ENCODE assay signal across 18 cellular contexts in genomic region chr6:160393966-160394653, GRCh38. TPM values are rescaled to one million over a fixed set of nuclear protein-coding genes. Genes with fewer than 3 reads are reported as not detected.
A peak's percentile ranks its signal among the peaks of the same experiment; 100 is the strongest.
DNase-seq lines count a peak whose midpoint lies in the region; ATAC-seq, FAIRE-seq and TF ChIP-seq lines count a peak whose summit lies in the region.
"Had no signal": no experiment of that assay in that cellular context is flagged by ENCODE, and none has a peak within 500 bp of the region (broad histone marks: within the 10 kb centered on the region; RNA-seq: fewer than 3 reads in every experiment).

No MANE protein-coding gene starts in this region.

- peak in 1 of 2 experiments; percentile 6; a peak in 1 of 5 replicates for TF ChIP-seq RAD21 in A549 (conservative IDR thresholded peaks at IDR 0.05 in 1 of 2, IDR thresholded peaks at IDR 0.05 in 1 of 2)

- H3K36me3 ChIP-seq in hepatocyte (replicated peaks; ENCODE audit: insufficient read depth, low read depth) (no peaks in the 10 kb centered on the region), neuronal stem cell (replicated peaks in 1 of 2; ENCODE audit: control insufficient read depth in 2 of 2, insufficient read depth in 2 of 2, low read length in 2 of 2) (no peaks in the 10 kb centered on the region)

- H2BK15ac ChIP-seq in neuronal stem cell (ENCODE audit: low read length): no peak overlapping the region

- no peak overlapping the region for H3K9ac ChIP-seq in neuronal stem cell (ENCODE audit: low read depth, low read length, poor library complexity)

- H3K4me2 ChIP-seq in A549 (peak overlapping the region; percentile 77), hepatocyte (peak overlapping the region; percentile 49), neuronal stem cell (ENCODE audit: insufficient read depth, low read length, poor library complexity, severe bottlenecking) (no peak overlapping the region)

- no peak overlapping the region for H3K4me3 Mint-ChIP-seq in natural killer cell treated with Interleukin-12 subunit alpha and Interleukin-12 subunit beta and Interleukin-15 and Interleukin-18, amount 100 ng/mL, for 72 hours

- H3K4me1 Mint-ChIP-seq in natural killer cell treated with Interleukin-12 subunit alpha and Interleukin-12 subunit beta and Interleukin-15 and Interleukin-18, amount 100 ng/mL, for 72 hours (ENCODE audit: low read depth in 2 of 2): peaks cover 6 to 9% of the 10 kb centered on the region in 2 donors

- no peak overlapping the region for H2AK5ac ChIP-seq in neuronal stem cell (ENCODE audit: low read depth, low read length)

- H4K91ac ChIP-seq in neuronal stem cell (ENCODE audit: low read depth, low read length, poor library complexity): no peak overlapping the region

- H3K18ac ChIP-seq in neuronal stem cell (ENCODE audit: low read length): no peak overlapping the region

- H3K9me3 Mint-ChIP-seq in natural killer cell treated with Interleukin-12 subunit alpha and Interleukin-12 subunit beta and Interleukin-15 and Interleukin-18, amount 100 ng/mL, for 72 hours: peaks cover 3% of the 10 kb centered on the region

- CTCF ChIA-PET in A549 (lab: Yijun Ruan, JAX): interaction anchor here (0.6 to 2.0 kb wide), 9 partner anchors 9 to 306 kb away, joined by 3 to 7 read pairs (median 3); no protein-coding TSS in a partner anchor

- TF ChIP-seq POLR2A in A549 (IDR thresholded peaks at IDR 0.05; ENCODE audit: low read length): no peak

- peak overlapping the region; percentile 52 for H2AFZ ChIP-seq in hepatocyte
- peak overlapping the region; percentile 42 for H2AFZ ChIP-seq in neuronal stem cell (ENCODE audit: low read length)

- FAIRE-seq in A549 (lab: Jason Lieb, UNC): peak; percentile 59
- FAIRE-seq in GM19239 (lab: Jason Lieb, UNC): no peak
- FAIRE-seq: TTC549 had no signal

- peaks cover 21 to 24% of the 10 kb centered on the region in 2 donors for H3K27me3 Mint-ChIP-seq in natural killer cell treated with Interleukin-12 subunit alpha and Interleukin-12 subunit beta and Interleukin-15 and Interleukin-18, amount 100 ng/mL, for 72 hours

- H2BK12ac ChIP-seq in neuronal stem cell (ENCODE audit: low read length): no peak overlapping the region

- H4K20me1 ChIP-seq in hepatocyte (ENCODE audit: insufficient read depth, poor library complexity, severe bottlenecking): no peaks in the 10 kb centered on the region

- H3K79me1 ChIP-seq in neuronal stem cell (ENCODE audit: low read depth, low read length): no peaks in the 10 kb centered on the region

- H3K9me2 ChIP-seq in hepatocyte (replicated peaks; ENCODE audit: insufficient read depth): no peaks in the 10 kb centered on the region

- H3K4ac ChIP-seq in neuronal stem cell (ENCODE audit: low read length): no peak overlapping the region

- TF ChIP-seq EP300 in A549 (IDR thresholded peaks at IDR 0.05): peak; percentile 74 to 78; a peak in 3 of 5 replicates

- no peak overlapping the region for H2BK120ac ChIP-seq in neuronal stem cell (ENCODE audit: low read depth, low read length)

- no peak overlapping the region for H3K23ac ChIP-seq in neuronal stem cell (ENCODE audit: low read depth, low read length, poor library complexity)

- H3K9me3 ChIP-seq in A549 (no peaks in the 10 kb centered on the region), hepatocyte (ENCODE audit: low read depth) (no peaks in the 10 kb centered on the region), neuronal stem cell (replicated peaks in 1 of 2; ENCODE audit: control insufficient read depth in 2 of 2, insufficient read depth in 1 of 2, low read depth in 1 of 2, low read length in 2 of 2) (no peaks in the 10 kb centered on the region)

- H3K27me3 ChIP-seq in hepatocyte (no peaks in the 10 kb centered on the region), neuronal stem cell (ENCODE audit: control insufficient read depth in 3 of 3, insufficient read depth in 3 of 3, low read depth in 1 of 3, low read length in 3 of 3) (no peaks in the 10 kb centered on the region)

- peak; percentile 69 to 91 for DNase-seq in A549 (ENCODE audit: low read depth in 1 of 2, low spot score in 1 of 2)
- peak; percentile 86 for DNase-seq in hepatocyte (ENCODE audit: low spot score)
- DNase-seq in neuronal stem cell (ENCODE audit: low spot score): no peak
- no peak for DNase-seq in substantia nigra (lab: John Stamatoyannopoulos, UW)
- no peak for DNase-seq in natural killer cell treated with Interleukin-12 subunit alpha and Interleukin-12 subunit beta and Interleukin-15 and Interleukin-18, amount 100 ng/mL, for 72 hours (ENCODE audit: low spot score)
- DNase-seq in GM19239 (ENCODE audit: insufficient read length, low spot score): no peak
- DNase-seq: amygdala; COR-L47; GDM1; NCI-H1694 treated with DMSO at 0.1 percent for 48 hours; NCI-H510A; stimulated activated CD4-positive, alpha-beta T cell treated with anti-CD3 and anti-CD28 coated beads, Interleukin-12 subunit alpha, Interleukin-12 subunit beta, amount 100 ng/mL, for 4 hours had no signal

- H2BK5ac ChIP-seq in neuronal stem cell (ENCODE audit: low read length): no peak overlapping the region

- POLR2A ChIA-PET in A549 (lab: Yijun Ruan, JAX): interaction anchor here (1.7 kb wide), 1 partner anchor 45 kb away, joined by 19 read pairs; the partner anchor contains the start of gene SLC22A3

- H3K27ac Mint-ChIP-seq in natural killer cell treated with Interleukin-12 subunit alpha and Interleukin-12 subunit beta and Interleukin-15 and Interleukin-18, amount 100 ng/mL, for 72 hours: no peak overlapping the region

- H3K27ac ChIP-seq in A549 (peak overlapping the region; percentile 99 to 100), VCaP (peak overlapping the region; percentile 98), hepatocyte (peak overlapping the region; percentile 90), neuronal stem cell (replicated peaks; ENCODE audit: low read length) (no peak overlapping the region), substantia nigra (ENCODE audit: low read depth, low read length, poor library complexity, severe bottlenecking) (no peak overlapping the region)
- H3K27ac ChIP-seq: HL-60 had no signal

- peaks cover 6% of the 10 kb centered on the region for H3K79me2 ChIP-seq in hepatocyte

- WGBS in A549 (ENCODE audit: missing lambda C conversion rate): 2% methylated on average over 7 of the region's 7 CpGs
- WGBS in hepatocyte (ENCODE audit: low lambda C conversion rate, missing lambda C conversion rate): 27% methylated on average over 7 of the region's 7 CpGs
- WGBS in neuronal stem cell (ENCODE audit: extremely low coverage in 2 of 2, insufficient read length in 2 of 2, insufficient replicate concordance in 1 of 2), 2 donors: no CpG with 5 or more reads among the region's 7 CpGs

- peak; percentile 79 to 81 for ATAC-seq in A549
- no peak for ATAC-seq in natural killer cell treated with Interleukin-12 subunit alpha and Interleukin-12 subunit beta and Interleukin-15 and Interleukin-18, amount 100 ng/mL, for 72 hours
- no peak for ATAC-seq in GM21529 (IDR thresholded peaks at IDR 0.05; ENCODE audit: unreplicated experiment)

- peaks cover 6% of the 10 kb centered on the region for H3K36me3 Mint-ChIP-seq in natural killer cell treated with Interleukin-12 subunit alpha and Interleukin-12 subunit beta and Interleukin-15 and Interleukin-18, amount 100 ng/mL, for 72 hours

- H3K4me3 ChIP-seq in A549 (no peak overlapping the region), hepatocyte (no peak overlapping the region), neuronal stem cell (ENCODE audit: low read length in 2 of 2) (no peak overlapping the region)

- H3K4me1 ChIP-seq in A549 (peaks cover 88% of the 10 kb centered on the region), hepatocyte (ENCODE audit: insufficient read depth) (peaks cover 22% of the 10 kb centered on the region), neuronal stem cell (ENCODE audit: control insufficient read depth in 2 of 2, insufficient read depth in 1 of 2, low read depth in 1 of 2, low read length in 2 of 2) (peaks cover 0 to 1% of the 10 kb centered on the region in 2 donors)

- no peak overlapping the region for H4K8ac ChIP-seq in neuronal stem cell (ENCODE audit: low read depth, low read length)

- TF ChIP-seq CTCF in A549 (IDR thresholded peaks at IDR 0.05): no peak
- TF ChIP-seq CTCF in VCaP (conservative IDR thresholded peaks at IDR 0.05): no peak
- TF ChIP-seq CTCF in hepatocyte (IDR thresholded peaks at IDR 0.05; ENCODE audit: poor library complexity): no peak

- no peak overlapping the region for H3K14ac ChIP-seq in neuronal stem cell (ENCODE audit: low read length)

TF ChIP-seq in A549, 52 proteins besides CTCF, POLR2A, EP300 and RAD21 (continues in another document):
- TF ChIP-seq, protein P1, sequence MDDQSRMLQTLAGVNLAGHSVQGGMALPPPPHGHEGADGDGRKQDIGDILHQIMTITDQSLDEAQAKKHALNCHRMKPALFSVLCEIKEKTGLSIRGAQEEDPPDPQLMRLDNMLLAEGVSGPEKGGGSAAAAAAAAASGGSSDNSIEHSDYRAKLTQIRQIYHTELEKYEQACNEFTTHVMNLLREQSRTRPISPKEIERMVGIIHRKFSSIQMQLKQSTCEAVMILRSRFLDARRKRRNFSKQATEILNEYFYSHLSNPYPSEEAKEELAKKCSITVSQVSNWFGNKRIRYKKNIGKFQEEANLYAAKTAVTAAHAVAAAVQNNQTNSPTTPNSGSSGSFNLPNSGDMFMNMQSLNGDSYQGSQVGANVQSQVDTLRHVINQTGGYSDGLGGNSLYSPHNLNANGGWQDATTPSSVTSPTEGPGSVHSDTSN (IDR thresholded peaks at IDR 0.05): no peak
- TF ChIP-seq CEBPB (IDR thresholded peaks at IDR 0.05): peak; percentile 52 to 74
- peak; percentile 34 to 63 for TF ChIP-seq JUN (IDR thresholded peaks at IDR 0.05)
- TF ChIP-seq HEYL (CRISPR knock-in tag; IDR thresholded peaks at IDR 0.05): no peak
- 0 out of 2 replicates have a peak, but pooled peaks have one; percentile 15 for TF ChIP-seq MYC (IDR thresholded peaks at IDR 0.05; ENCODE audit: borderline replicate concordance, low read length)
- TF ChIP-seq JUNB (IDR thresholded peaks at IDR 0.05): peak; percentile 65
- 0 out of 3 replicates have a peak, but pooled peaks have one; percentile 17 for TF ChIP-seq SMC3 (IDR thresholded peaks at IDR 0.05)
- TF ChIP-seq, protein P2, sequence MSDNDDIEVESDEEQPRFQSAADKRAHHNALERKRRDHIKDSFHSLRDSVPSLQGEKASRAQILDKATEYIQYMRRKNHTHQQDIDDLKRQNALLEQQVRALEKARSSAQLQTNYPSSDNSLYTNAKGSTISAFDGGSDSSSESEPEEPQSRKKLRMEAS (IDR thresholded peaks at IDR 0.05): peak; percentile 38; the same call in 1 of the 2 replicates

RNA-seq across cellular contexts. Expression of gene SLC22A3, which starts 45.9 kb away (rescaled TPM):
- 57.4 and 65.2 TPM in 2 replicates for polyA plus RNA-seq in A549 (2011; rRNA removed)
- polyA plus RNA-seq in A549 (2012; cell fraction: cytosol; rRNA removed): 19.0 and 24.2 TPM in 2 replicates
- 35.1 and 53.0 TPM in 2 replicates for polyA plus RNA-seq in A549 (2012; cell fraction: nucleus; rRNA removed)
- 38.8 to 44.9 TPM (median 41.5 TPM) in 3 replicates for polyA plus RNA-seq in A549 (2017; fragmentation: RNase III; extraction: RNeasy Plus Mini Kit Qiagen cat#74134 plus additional on column Dnase treatment)
- polyA minus RNA-seq in A549 (2011; rRNA and poly(A)+ RNA removed): 60.5 and 65.0 TPM in 2 replicates
- 34.3 and 40.3 TPM in 2 replicates for total RNA-seq in hepatocyte
- 29.6 and 34.9 TPM in 2 replicates for polyA plus RNA-seq in hepatocyte
- polyA plus RNA-seq in neuronal stem cell (2013, experiment 1 of 2): 0.17 TPM
- polyA plus RNA-seq in neuronal stem cell (2013, experiment 2 of 2): 0.11 TPM
- not detected for total RNA-seq in natural killer cell treated with Interleukin-12 subunit alpha and Interleukin-12 subunit beta and Interleukin-15 and Interleukin-18, amount 100 ng/mL, for 72 hours
- total RNA-seq: mononuclear cell, osteocyte had no signal

Comparison
In these comparisons a context has a peak if more than half of its experiments do, and no peak if none do; other contexts are left out.
1. ATAC-seq: peak in A549 (2 of 2); none in natural killer cell treated with Interleukin-12 subunit alpha and Interleukin-12 subunit beta and Interleukin-15 and Interleukin-18, amount 100 ng/mL, for 72 hours (0 of 2) and GM21529 (single experiment).
2. DNase-seq: peak in A549 (2 of 2) and hepatocyte (single experiment); none in neuronal stem cell (single experiment), substantia nigra (0 of 49), natural killer cell treated with Interleukin-12 subunit alpha and Interleukin-12 subunit beta and Interleukin-15 and Interleukin-18, amount 100 ng/mL, for 72 hours (single experiment) and GM19239 (single experiment).
3. H3K27ac ChIP-seq: peak in A549 (2 of 2), VCaP (single experiment) and hepatocyte (single experiment); none in neuronal stem cell (single experiment) and substantia nigra (single experiment).
4. RNA of gene SLC22A3, which starts 45.9 kb away (total RNA-seq): 34.3 to 40.3 TPM in hepatocyte; not detected in natural killer cell treated with Interleukin-12 subunit alpha and Interleukin-12 subunit beta and Interleukin-15 and Interleukin-18, amount 100 ng/mL, for 72 hours; every median in the first group is over 10 times any median in the second.